Comparison of ENCODE assay signal across 7 cellular contexts in the genomic region with DNA sequence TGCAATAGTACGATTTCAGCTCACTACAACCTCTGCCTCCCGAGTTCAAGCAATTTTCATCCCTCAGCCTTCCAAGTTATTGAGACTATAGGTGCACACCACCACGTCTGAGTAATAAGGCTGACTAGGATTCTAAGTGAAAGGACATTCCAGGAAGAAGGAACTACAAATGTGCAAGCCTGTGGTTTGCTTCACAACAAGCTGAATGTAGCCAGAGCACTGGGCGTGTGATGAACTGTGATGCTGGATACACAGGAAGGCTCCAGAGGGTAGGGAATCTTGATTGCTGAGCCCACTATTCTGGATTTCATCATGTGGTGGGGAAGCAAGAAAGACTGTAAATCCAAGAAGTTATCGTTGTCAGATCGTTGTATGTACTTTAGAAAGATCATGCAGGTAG. TPM values are rescaled to one million over a fixed set of nuclear protein-coding genes. Genes with fewer than 3 reads are reported as not detected.
A peak's percentile ranks its signal among the peaks of the same experiment; 100 is the strongest.
DNase-seq lines count a peak whose midpoint lies in the region; ATAC-seq and TF ChIP-seq lines count a peak whose summit lies in the region.
"Not testable (repeated sequence)": the region's sequence is repeated elsewhere in the genome, so short reads cannot be mapped to it uniquely, and the experiment has no call there.

No MANE protein-coding gene starts in this region.

- H3K27me3 Mint-ChIP-seq in CD4-positive, CD25-positive, alpha-beta regulatory T cell; HFFc6 (ENCODE audit: insufficient read depth); central memory CD8-positive, alpha-beta T cell; endodermal cell (ENCODE audit: insufficient read depth); memory B cell; osteocyte (ENCODE audit: unreplicated experiment): not testable (repeated sequence)

- H3K4me3 Mint-ChIP-seq in CD4-positive, CD25-positive, alpha-beta regulatory T cell; HFFc6; central memory CD8-positive, alpha-beta T cell; endodermal cell; memory B cell; osteocyte (ENCODE audit: unreplicated experiment): not testable (repeated sequence)

- DNase-seq in CD4-positive, CD25-positive, alpha-beta regulatory T cell; HFFc6; central memory CD8-positive, alpha-beta T cell (ENCODE audit: low spot score in 2 of 2); endodermal cell; memory B cell (ENCODE audit: low spot score in 2 of 2); osteocyte (ENCODE audit: extremely low spot score, unreplicated experiment): not testable (repeated sequence)
- peak; percentile 63 for DNase-seq in amniotic epithelial cell (ENCODE audit: low read depth)

- H3K4me1 Mint-ChIP-seq in CD4-positive, CD25-positive, alpha-beta regulatory T cell = peaks cover 23 to 42% (median 35%) of the 10 kb centered on the region in 4 donors
- H3K4me1 Mint-ChIP-seq in HFFc6 (ENCODE audit: low read depth) (peaks cover 47% of the 10 kb centered on the region), endodermal cell (peaks cover 24% of the 10 kb centered on the region), memory B cell (peaks cover 22% of the 10 kb centered on the region), osteocyte (ENCODE audit: unreplicated experiment) (peaks cover 35% of the 10 kb centered on the region)
- H3K4me1 Mint-ChIP-seq in central memory CD8-positive, alpha-beta T cell = peaks cover 28% of the 10 kb centered on the region

- 91 to 100% methylated on average over 2 to 6 of the region's 6 CpGs for WGBS in endodermal cell (ENCODE audit: insufficient coverage in 1 of 2, insufficient read length in 1 of 2), 2 experiments

- peaks cover 50% of the 10 kb centered on the region for H3K36me3 ChIP-seq in CD4-positive, CD25-positive, alpha-beta regulatory T cell (ENCODE audit: control insufficient read depth, insufficient read depth, low read length)
- H3K36me3 ChIP-seq in endodermal cell (ENCODE audit: control insufficient read depth, insufficient read depth, low read length) = peaks cover 72% of the 10 kb centered on the region

- H3K9ac ChIP-seq in endodermal cell (ENCODE audit: extremely low read depth, low read length, poor library complexity, severe bottlenecking) = not testable (repeated sequence)

- not testable (repeated sequence) for H3K4me1 ChIP-seq in CD4-positive, CD25-positive, alpha-beta regulatory T cell (ENCODE audit: control insufficient read depth, insufficient read depth, low read length, poor library complexity, severe bottlenecking); endodermal cell (ENCODE audit: control insufficient read depth, insufficient read depth, low read length)

- peak overlapping the region in 2 of 3 donors; percentile 28 to 47 for H3K27ac Mint-ChIP-seq in CD4-positive, CD25-positive, alpha-beta regulatory T cell
- H3K27ac Mint-ChIP-seq in HFFc6 (peak overlapping the region; percentile 56), endodermal cell (peak overlapping the region; percentile 59), memory B cell (peak overlapping the region; percentile 26), osteocyte (ENCODE audit: unreplicated experiment) (peak overlapping the region; percentile 5)
- peak overlapping the region; percentile 30 for H3K27ac Mint-ChIP-seq in central memory CD8-positive, alpha-beta T cell (ENCODE audit: low read depth)

- not testable (repeated sequence) for H3K9me3 Mint-ChIP-seq in CD4-positive, CD25-positive, alpha-beta regulatory T cell; HFFc6; central memory CD8-positive, alpha-beta T cell; endodermal cell; memory B cell; osteocyte (ENCODE audit: unreplicated experiment)

- H3K36me3 Mint-ChIP-seq in CD4-positive, CD25-positive, alpha-beta regulatory T cell = peaks cover 38% of the 10 kb centered on the region
- peaks cover 30% of the 10 kb centered on the region for H3K36me3 Mint-ChIP-seq in HFFc6 (ENCODE audit: low read depth)
- H3K36me3 Mint-ChIP-seq in central memory CD8-positive, alpha-beta T cell (ENCODE audit: insufficient read depth) = peaks cover 59% of the 10 kb centered on the region
- H3K36me3 Mint-ChIP-seq in endodermal cell (ENCODE audit: low read depth) = peaks cover 77% of the 10 kb centered on the region
- peaks cover 16% of the 10 kb centered on the region for H3K36me3 Mint-ChIP-seq in memory B cell
- H3K36me3 Mint-ChIP-seq in osteocyte (ENCODE audit: unreplicated experiment) = peaks cover 21% of the 10 kb centered on the region

- not testable (repeated sequence) for H3K27me3 ChIP-seq in CD4-positive, CD25-positive, alpha-beta regulatory T cell (ENCODE audit: control insufficient read depth, insufficient read depth, low read length); endodermal cell (ENCODE audit: control insufficient read depth, insufficient read depth, low read length, poor library complexity, severe bottlenecking)

- H3K4me3 ChIP-seq in CD4-positive, CD25-positive, alpha-beta regulatory T cell (ENCODE audit: low read depth, low read length); endodermal cell (ENCODE audit: low read length): not testable (repeated sequence)

- not testable (repeated sequence) for H3K27ac ChIP-seq in CD4-positive, CD25-positive, alpha-beta regulatory T cell (ENCODE audit: insufficient read depth, low read length, poor library complexity, severe bottlenecking); endodermal cell (ENCODE audit: low read depth, low read length)

- not testable (repeated sequence) for H3K9me3 ChIP-seq in CD4-positive, CD25-positive, alpha-beta regulatory T cell (ENCODE audit: control insufficient read depth in 2 of 2, low read length in 2 of 2); endodermal cell (ENCODE audit: control insufficient read depth, low read length)

- TF ChIP-seq CTCF in HFFc6 (IDR thresholded peaks at IDR 0.05); endodermal cell (conservative IDR thresholded peaks at IDR 0.05); osteocyte (IDR thresholded peaks at IDR 0.05): not testable (repeated sequence)

- not testable (repeated sequence) for ATAC-seq in CD4-positive, CD25-positive, alpha-beta regulatory T cell (ENCODE audit: low read depth in 2 of 2); central memory CD8-positive, alpha-beta T cell (replicated peaks; ENCODE audit: extremely low read depth, poor library complexity, severe bottlenecking); memory B cell (ENCODE audit: low read depth)

RNA-seq across cellular contexts. Expression of gene KCTD7, which starts 54.6 kb away (rescaled TPM):
- 36.0 TPM for total RNA-seq in CD4-positive, CD25-positive, alpha-beta regulatory T cell
- 10 to 100 TPM; 13.9 to 17.5 (median 16.4) TPM for polyA plus RNA-seq in CD4-positive, CD25-positive, alpha-beta regulatory T cell
- 10 to 100 TPM in 3 of 6 experiments, 1 to 10 TPM in 3; 8.2 to 11.8 (median 10.1) TPM for total RNA-seq in HFFc6 (2021; fragmentation: NEBNext Ultra II Directional; extraction: Animal tissue kit (Norgen Biotek cat#: 25700))
- 10 to 100 TPM; 13.1 to 15.6 TPM for total RNA-seq in endodermal cell
- 17.6 TPM for polyA plus RNA-seq in endodermal cell (2013, experiment 1 of 2)
- polyA plus RNA-seq in endodermal cell (2013, experiment 2 of 2) = 16.2 TPM
- 16.5 and 17.2 TPM in 2 replicates for total RNA-seq in osteocyte

Comparison
In these comparisons a context has a peak if more than half of its experiments do, and no peak if none do; other contexts are left out.
1. H3K27ac Mint-ChIP-seq: peak in every context shown above with its lines; median percentile 59 in endodermal cell; 56 in HFFc6; 38 in CD4-positive, CD25-positive, alpha-beta regulatory T cell; 30 in central memory CD8-positive, alpha-beta T cell; 26 in memory B cell; 5 in osteocyte.